Comparison of ENCODE assay signal across 10 cellular contexts in genomic region chr12:41189395-41190251, GRCh38. TPM values are rescaled to one million over a fixed set of nuclear protein-coding genes. Genes with fewer than 3 reads are reported as not detected.
DNase-seq lines count a peak whose midpoint lies in the region; ATAC-seq and TF ChIP-seq lines count a peak whose summit lies in the region.
"Had no signal": no experiment of that assay in that cellular context is flagged by ENCODE, and none has a peak within 500 bp of the region (broad histone marks: within the 10 kb centered on the region; RNA-seq: fewer than 3 reads in every experiment).

No MANE protein-coding gene starts in this region.

- TF ChIP-seq CTCF in GM20000 (IDR thresholded peaks at IDR 0.05; ENCODE audit: extremely low read depth, missing control alignments) (no peak), WTC11 (IDR thresholded peaks at IDR 0.05) (no peak), sigmoid colon (IDR thresholded peaks at IDR 0.05) (no peak)

- peak overlapping the region; percentile 89 to 95 (median 91) for H3K27ac ChIP-seq in sigmoid colon

- peaks cover 19% of the 10 kb centered on the region for H3K4me1 Mint-ChIP-seq in WTC11

- H3K4me3 Mint-ChIP-seq in WTC11: peak overlapping the region; percentile 69

- TF ChIP-seq POLR2A in sigmoid colon (IDR thresholded peaks at IDR 0.05): peak; percentile 43 to 75

- H3K27me3 Mint-ChIP-seq in WTC11 (ENCODE audit: low read depth): peaks cover 52% of the 10 kb centered on the region

- peaks cover 0 to 73% (median 42%) of the 10 kb centered on the region in 4 donors for H3K4me1 ChIP-seq in sigmoid colon

- H3K9me3 ChIP-seq in sigmoid colon: no peaks in the 10 kb centered on the region

- POLR2A ChIA-PET in WTC11 (lab: Charles Lee): interaction anchor here (0.8 kb wide), 1 partner anchor 126 kb away, joined by 3 read pairs; no protein-coding TSS in a partner anchor

- DNase-seq in GM20000 (ENCODE audit: low spot score) (peak; percentile 15), WTC11 (ENCODE audit: low spot score) (peak; percentile 27), sigmoid colon (peak; percentile 89), ureter (ENCODE audit: low spot score) (no peak)
- DNase-seq in stimulated activated CD4-positive, alpha-beta T cell treated with anti-CD3 and anti-CD28 coated beads, Interleukin-15, amount 100 ng/mL, for 24 hours: no peak
- DNase-seq: activated T-cell treated with anti-CD3 and anti-CD28 coated beads for 4 hours had no signal

- no peak overlapping the region for H3K27ac Mint-ChIP-seq in WTC11

- ATAC-seq in WTC11: peak; percentile 22
- ATAC-seq in GM19035 (IDR thresholded peaks at IDR 0.05; ENCODE audit: unreplicated experiment): no peak
- no peak for ATAC-seq in GM21423 (IDR thresholded peaks at IDR 0.05; ENCODE audit: unreplicated experiment)

- H3K4me3 ChIP-seq in iPS-11a (ENCODE audit: low read depth, low read length) (peak overlapping the region; percentile 9), sigmoid colon (peak overlapping the region; percentile 55 to 71 (median 62))

- no peaks in the 10 kb centered on the region for H3K36me3 Mint-ChIP-seq in WTC11

- CTCF ChIA-PET in WTC11 (lab: Charles Lee): interaction anchor here (0.7 to 1.5 kb wide), 13 partner anchors 8 to 834 kb away, joined by 3 to 9 read pairs (median 3); no protein-coding TSS in a partner anchor

- peaks cover 0 to 9% (median 0%) of the 10 kb centered on the region in 4 donors for H3K36me3 ChIP-seq in sigmoid colon

- H3K27me3 ChIP-seq in sigmoid colon: no peaks in the 10 kb centered on the region

- H3K9me3 Mint-ChIP-seq in WTC11: no peaks in the 10 kb centered on the region

- 5 to 13% methylated on average over 34 of the region's 34 CpGs for WGBS in sigmoid colon, 2 donors

- TF ChIP-seq EP300 in sigmoid colon (IDR thresholded peaks at IDR 0.05): peak in 3 of 4 donors; percentile 38 to 75 (median 69)

- intact Hi-C loops in sigmoid colon (cut with DNase I): loop anchor here (5.0 to 10.0 kb wide), 6 partner anchors 82 to 833 kb away; no protein-coding TSS in a partner anchor

TF ChIP-seq in WTC11, 78 proteins besides CTCF, POLR2A, EP300 and RAD21:
- no peak for TF ChIP-seq ZBTB21 (CRISPR knock-in tag; IDR thresholded peaks at IDR 0.05; ENCODE audit: borderline replicate concordance)
- no peak for TF ChIP-seq E2F5 (CRISPR knock-in tag; IDR thresholded peaks at IDR 0.05)
- TF ChIP-seq NR1H2 (CRISPR knock-in tag; IDR thresholded peaks at IDR 0.05): no peak
- TF ChIP-seq ZNF219 (CRISPR knock-in tag; IDR thresholded peaks at IDR 0.05; ENCODE audit: borderline replicate concordance): no peak
- TF ChIP-seq ATF1 (CRISPR knock-in tag; IDR thresholded peaks at IDR 0.05): no peak
- no peak for TF ChIP-seq ATF6 (CRISPR knock-in tag; IDR thresholded peaks at IDR 0.05)
- no peak for TF ChIP-seq GTF2I (CRISPR knock-in tag; conservative IDR thresholded peaks at IDR 0.05)
- TF ChIP-seq JAZF1 (CRISPR knock-in tag; IDR thresholded peaks at IDR 0.05): no peak
- TF ChIP-seq TEAD4 (CRISPR knock-in tag; IDR thresholded peaks at IDR 0.05): no peak
- no peak for TF ChIP-seq TEAD1 (CRISPR knock-in tag; IDR thresholded peaks at IDR 0.05)

RNA-seq across cellular contexts. Expression of gene PDZRN4, which starts 1.5 kb away (rescaled TPM):
- 0.09 TPM in 1 of 3 replicates, not detected in the others for total RNA-seq in WTC11 (2021)
- 10 to 100 TPM; 71.5 to 98.1 (median 87.7) TPM for total RNA-seq in sigmoid colon
- polyA plus RNA-seq in sigmoid colon: 1 to 10 TPM in 2 of 3 donors, under 1 TPM in 1; 0.23 to 1.8 (median 1.7) TPM
- 13.9 TPM for total RNA-seq in ureter
- total RNA-seq: fibroblast of lung had no signal
- polyA plus RNA-seq: fibroblast of lung had no signal

Comparison
In these comparisons a context has a peak if more than half of its experiments do, and no peak if none do; other contexts are left out.
1. DNase-seq: peak in GM20000 (single experiment), WTC11 (single experiment) and sigmoid colon (single experiment); none in stimulated activated CD4-positive, alpha-beta T cell treated with anti-CD3 and anti-CD28 coated beads, Interleukin-15, amount 100 ng/mL, for 24 hours (single experiment) and ureter (single experiment).
2. RNA of gene PDZRN4, which starts 1.5 kb away (total RNA-seq): 71.5 to 98.1 TPM in sigmoid colon and 13.9 TPM in ureter (single experiment); 0.09 TPM in WTC11; every median in the first group is over 10 times any median in the second.